Comparison of ENCODE assay signal across 11 cellular contexts in the genomic region with DNA sequence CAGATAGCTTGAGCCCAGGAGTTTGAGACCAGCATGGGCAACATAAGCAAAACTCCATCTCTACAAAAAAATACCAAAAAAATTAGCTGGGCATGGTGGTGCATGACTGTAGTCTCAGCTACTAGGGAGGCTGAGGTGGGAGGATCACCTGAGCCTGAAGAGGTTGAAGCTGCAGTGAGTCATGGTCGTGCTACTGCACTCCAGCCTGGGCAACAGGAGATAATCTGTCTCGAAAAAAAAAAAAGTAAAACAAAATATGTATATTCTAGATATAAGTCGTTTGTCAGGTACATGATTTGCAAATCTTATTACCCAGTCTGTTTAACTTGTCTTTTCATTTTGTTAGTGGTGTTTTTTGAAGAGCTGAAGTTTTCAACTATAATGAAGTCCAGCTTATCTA.
"Had no signal": no experiment of that assay in that cellular context is flagged by ENCODE, and none has a peak within 500 bp of the region (broad histone marks: within the 10 kb centered on the region; RNA-seq: fewer than 3 reads in every experiment).

No MANE protein-coding gene starts in this region.

- FAIRE-seq: H1, H54 had no signal

- H3K9ac ChIP-seq: GM23248 had no signal

- DNase-seq: GM23248, GOT3, H7, H9, HCEC 1CT, HFFc6 had no signal

- H3K36me3 ChIP-seq: HAP-1 had no signal

- ATAC-seq: GM23338, HCT116 had no signal

- H3K4me3 ChIP-seq: GM23248, GM23338, HAP-1 had no signal

- H3K27ac ChIP-seq: GM23248 had no signal

- H2AFZ ChIP-seq: GM23248, GM23338 had no signal

- H3K9me3 ChIP-seq: HAP-1 had no signal

- H3K4me2 ChIP-seq: GM23338 had no signal

- H3K4me1 ChIP-seq: HAP-1 had no signal
